In the genomic region with DNA sequence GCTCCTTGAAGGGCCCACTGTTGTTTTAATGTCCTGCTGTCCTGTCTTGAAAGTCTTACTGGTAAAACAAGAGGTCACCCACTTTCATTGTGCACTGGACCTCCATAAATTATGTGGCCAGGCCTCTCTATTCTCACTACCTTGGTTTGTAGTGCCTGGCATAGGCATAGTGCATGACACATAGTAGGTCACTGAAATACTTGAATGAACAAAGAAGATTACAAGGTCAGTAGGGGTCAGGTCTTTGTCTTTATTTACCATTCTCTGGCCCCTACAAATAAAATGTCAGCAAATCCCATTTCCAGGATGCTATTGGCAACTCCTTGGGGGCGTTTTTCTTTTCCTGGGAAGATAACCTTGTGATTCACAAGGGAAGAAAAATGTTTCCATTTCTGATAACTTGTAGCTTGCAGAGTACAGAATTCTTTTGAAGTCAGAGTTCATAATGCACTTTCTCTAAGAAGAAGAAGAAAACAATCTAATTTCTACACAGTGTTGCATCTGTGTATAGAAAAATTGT, we compare ENCODE assay signal across 8 cellular contexts. TPM values are rescaled to one million over a fixed set of nuclear protein-coding genes. Genes with fewer than 3 reads are reported as not detected.
DNase-seq lines count a peak whose midpoint lies in the region; ATAC-seq and TF ChIP-seq lines count a peak whose summit lies in the region.

No MANE protein-coding gene starts in this region.

- TF ChIP-seq EP300 in suprapubic skin (IDR thresholded peaks at IDR 0.05), result no peak

- peaks cover 36% of the 10 kb centered on the region for H3K4me1 Mint-ChIP-seq in activated CD8-positive, alpha-beta memory T cell treated with anti-CD3 and anti-CD28 coated beads, Interleukin-2, amount 10 ng/mL, durations not matched to agents 7 days and 5 days
- H3K4me1 Mint-ChIP-seq in activated naive CD8-positive, alpha-beta T cell treated with anti-CD3 and anti-CD28 coated beads for 36 hours, result peaks cover 35% of the 10 kb centered on the region

- H3K27me3 Mint-ChIP-seq in activated CD8-positive, alpha-beta memory T cell treated with anti-CD3 and anti-CD28 coated beads, Interleukin-2, amount 10 ng/mL, durations not matched to agents 7 days and 5 days, result no peaks in the 10 kb centered on the region
- H3K27me3 Mint-ChIP-seq in activated naive CD8-positive, alpha-beta T cell treated with anti-CD3 and anti-CD28 coated beads for 36 hours, result no peaks in the 10 kb centered on the region

- H3K27ac Mint-ChIP-seq in activated CD8-positive, alpha-beta memory T cell treated with anti-CD3 and anti-CD28 coated beads, Interleukin-2, amount 10 ng/mL, durations not matched to agents 7 days and 5 days, result no peak overlapping the region
- peak overlapping the region; percentile 93 for H3K27ac Mint-ChIP-seq in activated naive CD8-positive, alpha-beta T cell treated with anti-CD3 and anti-CD28 coated beads for 36 hours

- no peak for DNase-seq in activated CD8-positive, alpha-beta memory T cell treated with anti-CD3 and anti-CD28 coated beads, Interleukin-2, amount 10 ng/mL, durations not matched to agents 7 days and 5 days
- no peak for DNase-seq in activated CD8-positive, alpha-beta memory T cell treated with anti-CD3 and anti-CD28 coated beads, Interleukin-2, amount 50 U/mL, for 4 hours
- DNase-seq in activated naive CD8-positive, alpha-beta T cell treated with anti-CD3 and anti-CD28 coated beads for 36 hours, result no peak
- peak; percentile 7 for DNase-seq in iPS-NIHi11 (ENCODE audit: low spot score)
- no peak for DNase-seq in suprapubic skin (ENCODE audit: low spot score in 2 of 2)
- no peak for DNase-seq in KBM-7
- DNase-seq in NCI-H526 treated with DMSO at 0.1 percent for 48 hours (lab: John Stamatoyannopoulos, UW), result no peak
- no peak for DNase-seq in NCI-H1105 treated with DMSO at 0.1 percent for 48 hours (lab: John Stamatoyannopoulos, UW)

- ATAC-seq in activated CD8-positive, alpha-beta memory T cell treated with anti-CD3 and anti-CD28 coated beads, Interleukin-2, amount 10 ng/mL, durations not matched to agents 7 days and 5 days, result no peak

- no peak for TF ChIP-seq POLR2A in suprapubic skin (IDR thresholded peaks at IDR 0.05)

- H3K9me3 Mint-ChIP-seq in activated CD8-positive, alpha-beta memory T cell treated with anti-CD3 and anti-CD28 coated beads, Interleukin-2, amount 10 ng/mL, durations not matched to agents 7 days and 5 days (ENCODE audit: low read depth), result no peaks in the 10 kb centered on the region
- H3K9me3 Mint-ChIP-seq in activated naive CD8-positive, alpha-beta T cell treated with anti-CD3 and anti-CD28 coated beads for 36 hours, result no peaks in the 10 kb centered on the region

- H3K4me3 Mint-ChIP-seq in activated CD8-positive, alpha-beta memory T cell treated with anti-CD3 and anti-CD28 coated beads, Interleukin-2, amount 10 ng/mL, durations not matched to agents 7 days and 5 days, result peak overlapping the region; percentile 93
- H3K4me3 Mint-ChIP-seq in activated naive CD8-positive, alpha-beta T cell treated with anti-CD3 and anti-CD28 coated beads for 36 hours, result peak overlapping the region; percentile 94

- H3K27me3 ChIP-seq in suprapubic skin, result no peaks in the 10 kb centered on the region

- WGBS in suprapubic skin, result 66% methylated on average over 1 of the region's 1 CpG

- peaks cover 10% of the 10 kb centered on the region for H3K36me3 ChIP-seq in suprapubic skin

- no peaks in the 10 kb centered on the region for H3K9me3 ChIP-seq in suprapubic skin

- H3K4me3 ChIP-seq in suprapubic skin, result peak overlapping the region; percentile 81

- TF ChIP-seq CTCF in suprapubic skin (IDR thresholded peaks at IDR 0.05), result no peak

- peaks cover 32% of the 10 kb centered on the region for H3K36me3 Mint-ChIP-seq in activated CD8-positive, alpha-beta memory T cell treated with anti-CD3 and anti-CD28 coated beads, Interleukin-2, amount 10 ng/mL, durations not matched to agents 7 days and 5 days
- H3K36me3 Mint-ChIP-seq in activated naive CD8-positive, alpha-beta T cell treated with anti-CD3 and anti-CD28 coated beads for 36 hours, result peaks cover 30% of the 10 kb centered on the region

- H3K27ac ChIP-seq in suprapubic skin, result no peak overlapping the region

- CTCF ChIA-PET in activated CD8-positive, alpha-beta memory T cell treated with anti-CD3 and anti-CD28 coated beads, Interleukin-2, amount 10 ng/mL, durations not matched to agents 7 days and 5 days (lab: Charles Lee), result interaction anchor here (1.3 to 2.0 kb wide), 2 partner anchors 8 to 150 kb away, joined by 3 to 10 read pairs; no protein-coding TSS in a partner anchor

- in situ Hi-C loops in KBM-7 (cut with MboI; ENCODE audit: low pct_unique_long_range_greater_than_20kb, low sequenced_read_pairs), result loop anchor here (25.0 kb wide), 1 partner anchor 859 kb away; no protein-coding TSS in a partner anchor

- H3K4me1 ChIP-seq in suprapubic skin, result peaks cover 24% of the 10 kb centered on the region

RNA-seq across cellular contexts. Expression of gene PGM2, which starts 1.4 kb away (rescaled TPM):
- 10 to 100 TPM; 38.6 to 49.0 TPM for total RNA-seq in activated CD8-positive, alpha-beta memory T cell treated with anti-CD3 and anti-CD28 coated beads, Interleukin-2, amount 10 ng/mL, durations not matched to agents 7 days and 5 days
- 10 to 100 TPM; 75.7 to 78.7 TPM for total RNA-seq in activated naive CD8-positive, alpha-beta T cell treated with anti-CD3 and anti-CD28 coated beads for 36 hours
- total RNA-seq in suprapubic skin, result 10 to 100 TPM; 45.7 to 76.4 (median 65.8) TPM
